In genomic region chr22:39663751-39664150, GRCh38 we compare ENCODE assay signal across 19 cellular contexts.
A peak's percentile ranks its signal among the peaks of the same experiment; 100 is the strongest.
DNase-seq lines count a peak whose midpoint lies in the region; ATAC-seq and TF ChIP-seq lines count a peak whose summit lies in the region.
"Had no signal": no experiment of that assay in that cellular context is flagged by ENCODE, and none has a peak within 500 bp of the region (broad histone marks: within the 10 kb centered on the region; RNA-seq: fewer than 3 reads in every experiment).

No MANE protein-coding gene starts in this region.

- POLR2A ChIA-PET in MCF 10A (lab: Yijun Ruan, JAX), result no interaction called here

- H3K4me3 ChIP-seq in breast epithelium, result peak overlapping the region in 2 of 3 donors; percentile 21 to 48
- no peak overlapping the region for H3K4me3 ChIP-seq in MG63
- H3K4me3 ChIP-seq in iPS-18a (ENCODE audit: low read length), result peak overlapping the region; percentile 42
- H3K4me3 ChIP-seq: ovary, sigmoid colon, SJCRH30, vagina had no signal

- peaks cover 21% of the 10 kb centered on the region for H3K27me3 Mint-ChIP-seq in MCF 10A (ENCODE audit: insufficient read depth, unreplicated experiment)

- H3K9me3 Mint-ChIP-seq in MCF 10A (ENCODE audit: unreplicated experiment), result peaks cover 6% of the 10 kb centered on the region
- H3K9me3 Mint-ChIP-seq: activated T-helper 2 cell treated with anti-CD3 and anti-CD28 coated beads, Interferon-gamma antibody, Interleukin-2, Interleukin-4, amounts not matched to agents 10 μg/mL and 5 μg/mL and 100 μg/mL, durations not matched to agents 14 hours and 24 hours and 36 hours had no signal

- H3K36me3 Mint-ChIP-seq in MCF 10A (ENCODE audit: insufficient read depth, unreplicated experiment), result no peaks in the 10 kb centered on the region

- ATAC-seq in GM21447 (IDR thresholded peaks at IDR 0.05; ENCODE audit: unreplicated experiment), result no peak

- H3K36me3 ChIP-seq in breast epithelium (no peaks in the 10 kb centered on the region), MG63 (no peaks in the 10 kb centered on the region), iPS-18a (ENCODE audit: control insufficient read depth, low read depth, low read length) (no peaks in the 10 kb centered on the region)
- H3K36me3 ChIP-seq: ovary, sigmoid colon, SJCRH30, vagina had no signal

- no peak for TF ChIP-seq POLR2A in breast epithelium (IDR thresholded peaks at IDR 0.05)

- intact Hi-C loops in breast epithelium (cut with DNase I; ENCODE audit: low total_unique reads) (no loop called here), MCF 10A (cut with micrococcal nuclease) (no loop called here)

- H3K9ac ChIP-seq in iPS-18a (ENCODE audit: low read length), result no peak overlapping the region

- no peak for TF ChIP-seq CTCF in breast epithelium (IDR thresholded peaks at IDR 0.05)
- TF ChIP-seq CTCF in MCF 10A (IDR thresholded peaks at IDR 0.05; ENCODE audit: unreplicated experiment), result no peak

- H3K27me3 ChIP-seq in breast epithelium, result peaks cover 8 to 53% of the 10 kb centered on the region in 2 donors
- H3K27me3 ChIP-seq in MG63, result no peaks in the 10 kb centered on the region
- H3K27me3 ChIP-seq in iPS-18a (ENCODE audit: control insufficient read depth, insufficient read depth, low read length), result peaks cover 38% of the 10 kb centered on the region
- H3K27me3 ChIP-seq: SJCRH30 had no signal

- H3K27ac ChIP-seq in breast epithelium (no peak overlapping the region), iPS-18a (ENCODE audit: low read length) (no peak overlapping the region)
- H3K27ac ChIP-seq: ovary, sigmoid colon, SJCRH30, vagina had no signal

- DNase-seq in breast epithelium (ENCODE audit: low spot score in 2 of 2) (peak in 1 of 2 donors; percentile 22), MCF 10A (ENCODE audit: unreplicated experiment) (no peak), MG63 (peak; percentile 12), cortex of kidney (lab: John Stamatoyannopoulos, UW) (no peak), DMS 273 treated with DMSO at 0.1 percent for 48 hours (lab: John Stamatoyannopoulos, UW) (no peak), EL (no peak)
- DNase-seq: amygdala; central memory CD4-positive, alpha-beta T cell; hippocampal formation; Kasumi-1; NCI-H1694; NCI-H446 treated with DMSO at 0.1 percent for 48 hours; ovary; sigmoid colon; SJCRH30 had no signal

- no TSS peak for BruUV-seq in MCF 10A (replicated peaks; lab: Mats Ljungman, UMichigan)

- H3K9me3 ChIP-seq in breast epithelium, result peaks cover 4 to 7% of the 10 kb centered on the region in 2 donors
- H3K9me3 ChIP-seq in MG63, result no peaks in the 10 kb centered on the region
- no peaks in the 10 kb centered on the region for H3K9me3 ChIP-seq in iPS-18a (ENCODE audit: control insufficient read depth, low read depth, low read length)
- H3K9me3 ChIP-seq: sigmoid colon, SJCRH30, vagina had no signal

- no peak overlapping the region for H3K4me3 Mint-ChIP-seq in MCF 10A (ENCODE audit: unreplicated experiment)

- H3K4me1 ChIP-seq in breast epithelium (no peaks in the 10 kb centered on the region), iPS-18a (ENCODE audit: control insufficient read depth, low read depth, low read length) (peaks cover 6% of the 10 kb centered on the region)
- H3K4me1 ChIP-seq: SJCRH30 had no signal

- CTCF ChIA-PET in MCF 10A (lab: Yijun Ruan, JAX), result no interaction called here

- H3K27ac Mint-ChIP-seq in MCF 10A (ENCODE audit: low read depth, unreplicated experiment), result no peak overlapping the region
- H3K27ac Mint-ChIP-seq: activated T-helper 2 cell treated with anti-CD3 and anti-CD28 coated beads, Interferon-gamma antibody, Interleukin-2, Interleukin-4, amounts not matched to agents 10 μg/mL and 5 μg/mL and 100 μg/mL, durations not matched to agents 14 hours and 24 hours and 36 hours had no signal

- no peaks in the 10 kb centered on the region for H3K4me1 Mint-ChIP-seq in MCF 10A (ENCODE audit: insufficient read depth, unreplicated experiment)
